ENCODE assay signal across 1 cellular context in the genomic region with DNA sequence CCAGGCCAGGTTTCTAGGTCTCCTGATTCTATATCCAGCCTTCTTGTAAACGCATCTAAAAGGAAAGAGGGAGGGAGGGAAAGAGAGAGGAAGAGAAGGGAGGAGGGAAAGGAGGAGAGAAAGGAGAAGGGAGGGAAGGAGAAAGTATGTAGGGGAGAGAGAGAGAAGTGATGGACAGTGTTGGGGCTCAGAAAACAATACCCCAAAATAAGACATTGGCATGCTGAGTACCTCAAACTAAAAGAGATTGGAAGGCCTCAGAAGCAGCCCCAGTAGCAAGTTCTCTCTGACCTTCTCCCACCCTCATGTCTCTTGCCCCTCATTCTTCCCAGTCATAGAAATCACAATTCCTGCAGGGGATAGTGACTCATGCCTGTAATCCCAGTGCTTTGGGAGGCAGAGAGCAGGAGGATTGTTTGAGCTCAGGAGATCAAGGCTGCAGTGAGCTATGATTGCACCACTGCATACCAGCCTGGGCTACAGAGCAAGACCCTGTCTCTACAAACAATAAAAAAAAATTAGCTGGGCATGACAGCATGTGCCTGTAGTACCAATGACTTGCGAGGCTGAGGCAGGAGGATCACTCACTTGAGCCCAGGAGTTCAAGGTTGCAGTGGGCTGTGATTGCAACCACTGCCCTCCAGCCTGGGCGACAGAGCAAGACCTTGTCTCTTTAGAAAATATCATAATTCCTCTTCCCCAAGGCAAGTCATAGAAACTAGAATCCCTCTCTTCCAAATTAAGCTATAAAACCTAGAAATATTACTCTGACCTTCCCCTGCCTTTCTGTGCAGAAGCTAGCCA.
A peak's percentile ranks its signal among the peaks of the same experiment; 100 is the strongest.
TF ChIP-seq lines count a peak whose summit lies in the region.

No MANE protein-coding gene starts in this region.

TF ChIP-seq in IMR-90, 13 proteins besides CTCF, POLR2A, EP300 and RAD21 (continued from another document):
- TF ChIP-seq CEBPB (IDR thresholded peaks at IDR 0.05; ENCODE audit: low read depth, low read length) = peak; percentile 51
- TF ChIP-seq CHD1 (IDR thresholded peaks at IDR 0.05; ENCODE audit: low read depth, low read length) = no peak
